8 cellular contexts compared by ENCODE assay signal in the genomic region with DNA sequence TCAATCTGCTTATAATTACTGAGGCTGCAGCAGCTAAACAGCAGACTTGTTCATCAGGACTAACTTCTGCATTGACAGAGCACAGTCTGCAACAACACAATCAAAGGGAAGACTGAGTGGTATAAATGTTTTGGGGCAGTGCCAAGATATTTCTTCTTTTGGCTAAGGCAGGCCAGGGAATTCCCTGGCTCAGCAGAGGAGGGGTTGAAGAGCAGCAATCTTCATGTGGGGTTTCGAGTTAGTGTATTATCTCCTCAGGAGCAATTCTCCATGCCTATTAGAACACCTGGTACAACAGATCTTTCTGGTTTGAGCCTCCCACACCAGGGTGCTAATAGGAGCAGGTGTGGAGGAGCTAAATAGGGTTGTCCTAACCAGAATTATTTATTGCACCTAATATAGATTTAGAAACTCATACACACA.
DNase-seq lines count a peak whose midpoint lies in the region; ATAC-seq and TF ChIP-seq lines count a peak whose summit lies in the region.

No MANE protein-coding gene starts in this region.

- H3K4me1 Mint-ChIP-seq in MCF 10A (ENCODE audit: insufficient read depth, unreplicated experiment) = peaks cover 28% of the 10 kb centered on the region

- H3K27me3 ChIP-seq in breast epithelium = no peaks in the 10 kb centered on the region
- H3K27me3 ChIP-seq in SJSA1 (replicated peaks) = no peaks in the 10 kb centered on the region
- H3K27me3 ChIP-seq in HAP-1 (ENCODE audit: low read depth) = no peaks in the 10 kb centered on the region

- POLR2A ChIA-PET in MCF 10A (lab: Yijun Ruan, JAX) = interaction anchor here (0.7 to 3.9 kb wide), 3 partner anchors 104 to 196 kb away, joined by 4 to 27 read pairs (median 4); a partner anchor contains a TSS

- no peak for TF ChIP-seq CTCF in MCF 10A (IDR thresholded peaks at IDR 0.05; ENCODE audit: unreplicated experiment)
- TF ChIP-seq CTCF in breast epithelium (IDR thresholded peaks at IDR 0.05) = no peak
- no peak for TF ChIP-seq CTCF in coronary artery (IDR thresholded peaks at IDR 0.05)

- H3K4me3 ChIP-seq in breast epithelium (no peak overlapping the region), SJSA1 (no peak overlapping the region), HAP-1 (no peak overlapping the region), coronary artery (no peak overlapping the region)

- no peak overlapping the region for H3K4me3 Mint-ChIP-seq in MCF 10A (ENCODE audit: unreplicated experiment)

- no peak overlapping the region for H3K27ac Mint-ChIP-seq in MCF 10A (ENCODE audit: low read depth, unreplicated experiment)

- H3K9me3 Mint-ChIP-seq in MCF 10A (ENCODE audit: unreplicated experiment) = no peaks in the 10 kb centered on the region

- in situ Hi-C loops in HAP-1 (cut with MboI; ENCODE audit: low sequenced_read_pairs) = loop anchor here (10.0 kb wide), 1 partner anchor 140 kb away; no protein-coding TSS in a partner anchor

- ATAC-seq in HG03439 (IDR thresholded peaks at IDR 0.05; ENCODE audit: unreplicated experiment) = peak; percentile 60
- peak; percentile 88 to 94 for ATAC-seq in left cardiac atrium
- no peak for ATAC-seq in HG02981 (IDR thresholded peaks at IDR 0.05; ENCODE audit: unreplicated experiment)

- no peaks in the 10 kb centered on the region for H3K9me3 ChIP-seq in breast epithelium
- H3K9me3 ChIP-seq in SJSA1 (replicated peaks) = no peaks in the 10 kb centered on the region
- no peaks in the 10 kb centered on the region for H3K9me3 ChIP-seq in HAP-1

- peak; percentile 54 for DNase-seq in MCF 10A (ENCODE audit: unreplicated experiment)
- DNase-seq in breast epithelium (ENCODE audit: low spot score in 2 of 2) = no peak
- peak; percentile 54 to 65 for DNase-seq in SJSA1 (ENCODE audit: low read depth in 1 of 2, low spot score in 2 of 2)
- DNase-seq in left cardiac atrium = no peak
- no peak for DNase-seq in HAP-1 (ENCODE audit: low spot score in 2 of 2)
- DNase-seq in coronary artery (ENCODE audit: low spot score) = no peak

- H3K4me1 ChIP-seq in breast epithelium = no peaks in the 10 kb centered on the region
- peaks cover 52% of the 10 kb centered on the region for H3K4me1 ChIP-seq in SJSA1 (replicated peaks)
- H3K4me1 ChIP-seq in HAP-1 = no peaks in the 10 kb centered on the region; the same call in 1 of the 2 replicates

- H3K36me3 ChIP-seq in breast epithelium (no peaks in the 10 kb centered on the region), SJSA1 (no peaks in the 10 kb centered on the region), HAP-1 (replicated peaks) (no peaks in the 10 kb centered on the region)

- H3K27me3 Mint-ChIP-seq in MCF 10A (ENCODE audit: insufficient read depth, unreplicated experiment) = no peaks in the 10 kb centered on the region

- no peaks in the 10 kb centered on the region for H3K36me3 Mint-ChIP-seq in MCF 10A (ENCODE audit: insufficient read depth, unreplicated experiment)

- peak overlapping the region in 1 of 2 donors; percentile 39 for H3K27ac ChIP-seq in breast epithelium
- no peak overlapping the region for H3K27ac ChIP-seq in SJSA1
- H3K27ac ChIP-seq in coronary artery = no peak overlapping the region

- CTCF ChIA-PET in MCF 10A (lab: Yijun Ruan, JAX) = interaction anchor here (0.6 to 6.2 kb wide), 4 partner anchors 108 to 201 kb away, joined by 3 to 104 read pairs (median 4); no protein-coding TSS in a partner anchor

- TF ChIP-seq POLR2A in breast epithelium (IDR thresholded peaks at IDR 0.05) = no peak

- intact Hi-C loops in MCF 10A (cut with micrococcal nuclease) (no loop called here), breast epithelium (cut with DNase I; ENCODE audit: low total_unique reads) (no loop called here), left cardiac atrium (cut with DNase I) (loop anchor here in 1 of 2 donors (5.0 kb wide), 1 partner anchor 197 kb away; no protein-coding TSS in a partner anchor)

- BruUV-seq in MCF 10A (replicated peaks; lab: Mats Ljungman, UMichigan) = no TSS peak

Comparison
In these comparisons a context has a peak if more than half of its experiments do, and no peak if none do; other contexts are left out.
1. DNase-seq: peak in MCF 10A (single experiment) and SJSA1 (2 of 2); none in breast epithelium (0 of 2), left cardiac atrium (single experiment), HAP-1 (0 of 2) and coronary artery (single experiment).